ENCODE assay signal across 17 cellular contexts in the genomic region with DNA sequence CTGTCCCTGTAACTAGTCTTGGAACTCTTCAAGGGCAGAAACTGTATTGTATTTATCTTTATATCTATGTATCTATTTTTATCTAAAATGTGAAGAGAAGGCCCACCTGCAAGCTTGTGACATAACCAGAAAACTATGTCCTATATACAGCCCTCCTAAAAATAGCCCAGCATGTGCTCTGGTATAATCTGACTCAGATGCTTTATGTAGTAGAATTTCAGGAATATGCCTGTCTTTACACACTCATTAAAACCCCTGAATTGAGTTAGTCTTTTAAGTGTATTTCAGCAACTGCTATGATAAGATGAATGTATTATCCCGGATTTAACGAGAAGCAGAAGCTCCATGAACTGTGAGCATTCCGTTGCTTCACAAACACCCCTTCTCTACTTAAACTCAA.
DNase-seq lines count a peak whose midpoint lies in the region; ATAC-seq and TF ChIP-seq lines count a peak whose summit lies in the region.
"Had no signal": no experiment of that assay in that cellular context is flagged by ENCODE, and none has a peak within 500 bp of the region (broad histone marks: within the 10 kb centered on the region; RNA-seq: fewer than 3 reads in every experiment).

No MANE protein-coding gene starts in this region.

- no peak overlapping the region for H3K4me3 ChIP-seq in HCT116 (replicated peaks in 1 of 2; ENCODE audit: low read depth in 1 of 2, low read length in 2 of 2)
- no peak overlapping the region for H3K4me3 ChIP-seq in gastrocnemius medialis
- H3K4me3 ChIP-seq: gastroesophageal sphincter had no signal

- H3K79me2 ChIP-seq in HCT116 (ENCODE audit: insufficient read depth, low read length): no peaks in the 10 kb centered on the region

- POLR2A ChIA-PET in HCT116 (lab: Charles Lee): no interaction called here

- DNase-seq in HCT116 (ENCODE audit: low read depth, low spot score) (no peak), RPMI7951 (ENCODE audit: low read depth) (peak; percentile 65), foreskin keratinocyte (peak; percentile 24 to 62), gastrocnemius medialis (no peak), 8988T (no peak)
- DNase-seq: activated gamma-delta T cell treated with Interleukin-2 at 50 U/mL for 16 hours, amniotic stem cell, BE2C, Kasumi-1, NCI-H146, NCI-H2227 treated with DMSO at 0.1 percent for 48 hours, small intestine, substantia nigra, T-helper 1 cell had no signal

- CTCF ChIA-PET in HCT116 (lab: Charles Lee): no interaction called here

- H3K4me1 ChIP-seq in HCT116 (ENCODE audit: control insufficient read depth in 1 of 2, insufficient read depth in 2 of 2, low read length in 2 of 2): peaks cover 0 to 8% of the 10 kb centered on the region in 2 experiments; a peak in 1 of 4 replicates
- no peaks in the 10 kb centered on the region for H3K4me1 ChIP-seq in foreskin keratinocyte
- peaks cover 13 to 16% of the 10 kb centered on the region in 2 donors for H3K4me1 ChIP-seq in gastrocnemius medialis
- H3K4me1 ChIP-seq: BE2C had no signal

- H3K9ac ChIP-seq in HCT116 (ENCODE audit: low read length): no peak overlapping the region

- ATAC-seq in HCT116 (no peak), foreskin keratinocyte (peak; percentile 80), gastrocnemius medialis (peak; percentile 87 to 96), HG02763 (IDR thresholded peaks at IDR 0.05; ENCODE audit: unreplicated experiment) (no peak), HG03175 (IDR thresholded peaks at IDR 0.05; ENCODE audit: unreplicated experiment) (no peak)
- ATAC-seq: gastroesophageal sphincter had no signal

- H4K20me1 ChIP-seq in HCT116 (ENCODE audit: insufficient read depth): no peaks in the 10 kb centered on the region

- BruUV-seq in HCT116 (replicated peaks; lab: Mats Ljungman, UMichigan): no TSS peak

- intact Hi-C loops in HCT116 (cut with micrococcal nuclease): no loop called here
- intact Hi-C loops in gastrocnemius medialis (cut with DNase I; ENCODE audit: low total_unique reads): no loop called here

- TF ChIP-seq CTCF in HCT116 (IDR thresholded peaks at IDR 0.05 in 2 of 3, conservative IDR thresholded peaks at IDR 0.05 in 1 of 3; ENCODE audit: borderline replicate concordance in 1 of 3, insufficient read depth in 1 of 3, low read depth in 2 of 3, low read length in 2 of 3): no peak
- TF ChIP-seq CTCF in foreskin keratinocyte (conservative IDR thresholded peaks at IDR 0.05): no peak
- TF ChIP-seq CTCF in gastrocnemius medialis (IDR thresholded peaks at IDR 0.05 in 4 of 5, conservative IDR thresholded peaks at IDR 0.05 in 1 of 5): no peak

- no peak overlapping the region for H3K27ac ChIP-seq in HCT116 (ENCODE audit: low read depth, low read length)
- no peak overlapping the region for H3K27ac ChIP-seq in foreskin keratinocyte
- H3K27ac ChIP-seq in gastrocnemius medialis: peak overlapping the region in 3 of 4 donors; percentile 8 to 57 (median 50)
- H3K27ac ChIP-seq: gastroesophageal sphincter had no signal

- H3K4me2 ChIP-seq in HCT116 (ENCODE audit: low read length): 0 out of 2 replicates have a peak overlapping the region, but pooled peaks have one; percentile 8

- no peaks in the 10 kb centered on the region for H3K9me2 ChIP-seq in HCT116 (ENCODE audit: insufficient read depth)

- H3K9me3 ChIP-seq in HCT116 (ENCODE audit: control insufficient read depth in 1 of 2, insufficient read depth in 1 of 2, low read depth in 1 of 2, low read length in 2 of 2) (no peaks in the 10 kb centered on the region), gastrocnemius medialis (no peaks in the 10 kb centered on the region)
- H3K9me3 ChIP-seq: BE2C, gastroesophageal sphincter had no signal

- no peak for TF ChIP-seq POLR2A in HCT116 (IDR thresholded peaks at IDR 0.05; ENCODE audit: borderline replicate concordance, extremely low read depth, insufficient read depth, insufficient read length)
- no peak for TF ChIP-seq POLR2A in gastrocnemius medialis (IDR thresholded peaks at IDR 0.05)

- H3K27me3 ChIP-seq in HCT116 (ENCODE audit: insufficient read depth, low read length) (no peaks in the 10 kb centered on the region), foreskin keratinocyte (no peaks in the 10 kb centered on the region), gastrocnemius medialis (no peaks in the 10 kb centered on the region)
- H3K27me3 ChIP-seq: BE2C, gastroesophageal sphincter had no signal

- no peak overlapping the region for H2AFZ ChIP-seq in HCT116 (ENCODE audit: low read depth, low read length, poor library complexity, severe bottlenecking)

- in situ Hi-C loops in gastrocnemius medialis (cut with MboI; ENCODE audit: low sequenced_read_pairs in 4 of 4): no loop called here

- TF ChIP-seq RAD21 in HCT116 (IDR thresholded peaks at IDR 0.05; ENCODE audit: low read depth): no peak

- H3K36me3 ChIP-seq in HCT116 (ENCODE audit: control insufficient read depth in 1 of 2, insufficient read depth in 2 of 2, low read length in 2 of 2) (no peaks in the 10 kb centered on the region), gastrocnemius medialis (no peaks in the 10 kb centered on the region)
- H3K36me3 ChIP-seq: BE2C, gastroesophageal sphincter had no signal

- RAD21 ChIA-PET in HCT116 (lab: Charles Lee; ENCODE audit: low non-redundant PET in 1 of 2, low total read pairs in 2 of 2, uncharacterized antibody in 2 of 2, unreplicated experiment in 2 of 2): no interaction called here

TF ChIP-seq in HCT116, 20 proteins besides CTCF, POLR2A, EP300 and RAD21:
- TF ChIP-seq ZFX (IDR thresholded peaks at IDR 0.05) (no peak), POLR2AphosphoS5 (IDR thresholded peaks at IDR 0.05; ENCODE audit: low read depth, low read length) (no peak), JUND (IDR thresholded peaks at IDR 0.05) (no peak), TCF7L2 (IDR thresholded peaks at IDR 0.05; ENCODE audit: borderline replicate concordance, extremely low read depth, insufficient read depth, insufficient read length) (no peak)
- TF ChIP-seq, protein P1, sequence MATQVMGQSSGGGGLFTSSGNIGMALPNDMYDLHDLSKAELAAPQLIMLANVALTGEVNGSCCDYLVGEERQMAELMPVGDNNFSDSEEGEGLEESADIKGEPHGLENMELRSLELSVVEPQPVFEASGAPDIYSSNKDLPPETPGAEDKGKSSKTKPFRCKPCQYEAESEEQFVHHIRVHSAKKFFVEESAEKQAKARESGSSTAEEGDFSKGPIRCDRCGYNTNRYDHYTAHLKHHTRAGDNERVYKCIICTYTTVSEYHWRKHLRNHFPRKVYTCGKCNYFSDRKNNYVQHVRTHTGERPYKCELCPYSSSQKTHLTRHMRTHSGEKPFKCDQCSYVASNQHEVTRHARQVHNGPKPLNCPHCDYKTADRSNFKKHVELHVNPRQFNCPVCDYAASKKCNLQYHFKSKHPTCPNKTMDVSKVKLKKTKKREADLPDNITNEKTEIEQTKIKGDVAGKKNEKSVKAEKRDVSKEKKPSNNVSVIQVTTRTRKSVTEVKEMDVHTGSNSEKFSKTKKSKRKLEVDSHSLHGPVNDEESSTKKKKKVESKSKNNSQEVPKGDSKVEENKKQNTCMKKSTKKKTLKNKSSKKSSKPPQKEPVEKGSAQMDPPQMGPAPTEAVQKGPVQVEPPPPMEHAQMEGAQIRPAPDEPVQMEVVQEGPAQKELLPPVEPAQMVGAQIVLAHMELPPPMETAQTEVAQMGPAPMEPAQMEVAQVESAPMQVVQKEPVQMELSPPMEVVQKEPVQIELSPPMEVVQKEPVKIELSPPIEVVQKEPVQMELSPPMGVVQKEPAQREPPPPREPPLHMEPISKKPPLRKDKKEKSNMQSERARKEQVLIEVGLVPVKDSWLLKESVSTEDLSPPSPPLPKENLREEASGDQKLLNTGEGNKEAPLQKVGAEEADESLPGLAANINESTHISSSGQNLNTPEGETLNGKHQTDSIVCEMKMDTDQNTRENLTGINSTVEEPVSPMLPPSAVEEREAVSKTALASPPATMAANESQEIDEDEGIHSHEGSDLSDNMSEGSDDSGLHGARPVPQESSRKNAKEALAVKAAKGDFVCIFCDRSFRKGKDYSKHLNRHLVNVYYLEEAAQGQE (IDR thresholded peaks at IDR 0.05; ENCODE audit: low read depth): no peak
- TF ChIP-seq, protein P2, sequence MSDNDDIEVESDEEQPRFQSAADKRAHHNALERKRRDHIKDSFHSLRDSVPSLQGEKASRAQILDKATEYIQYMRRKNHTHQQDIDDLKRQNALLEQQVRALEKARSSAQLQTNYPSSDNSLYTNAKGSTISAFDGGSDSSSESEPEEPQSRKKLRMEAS (IDR thresholded peaks at IDR 0.05): no peak
- TF ChIP-seq, protein P3, sequence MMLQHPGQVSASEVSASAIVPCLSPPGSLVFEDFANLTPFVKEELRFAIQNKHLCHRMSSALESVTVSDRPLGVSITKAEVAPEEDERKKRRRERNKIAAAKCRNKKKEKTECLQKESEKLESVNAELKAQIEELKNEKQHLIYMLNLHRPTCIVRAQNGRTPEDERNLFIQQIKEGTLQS (IDR thresholded peaks at IDR 0.05): no peak

Comparison
In these comparisons a context has a peak if more than half of its experiments do, and no peak if none do; other contexts are left out.
1. ATAC-seq: peak in foreskin keratinocyte (single experiment) and gastrocnemius medialis (2 of 2); none in HCT116 (single experiment), HG02763 (single experiment) and HG03175 (single experiment).
2. DNase-seq: peak in RPMI7951 (single experiment) and foreskin keratinocyte (2 of 2); none in HCT116 (single experiment), gastrocnemius medialis (0 of 2) and 8988T (single experiment).
3. H3K27ac ChIP-seq: peak in gastrocnemius medialis (3 of 4); none in HCT116 (single experiment) and foreskin keratinocyte (single experiment).